In genomic region chr1:225747566-225747965, GRCh38 we compare ENCODE assay signal across 10 cellular contexts. TPM values are rescaled to one million over a fixed set of nuclear protein-coding genes. Genes with fewer than 3 reads are reported as not detected.
DNase-seq lines count a peak whose midpoint lies in the region; ATAC-seq and TF ChIP-seq lines count a peak whose summit lies in the region.
"Had no signal": no experiment of that assay in that cellular context is flagged by ENCODE, and none has a peak within 500 bp of the region (broad histone marks: within the 10 kb centered on the region; RNA-seq: fewer than 3 reads in every experiment).

No MANE protein-coding gene starts in this region.

- DNase-seq in heart right ventricle (no peak), Right ventricle myocardium superior (no peak), osteoblast (ENCODE audit: insufficient read length, low spot score, missing footprints) (peak; percentile 58), aorta (peak in 1 of 2 donors; percentile 34), T1000 (lab: John Stamatoyannopoulos, UW) (no peak), hepatic stellate cell (ENCODE audit: low spot score) (no peak), GM03348 (ENCODE audit: low spot score) (no peak)
- DNase-seq: activated CD4-positive, alpha-beta T cell treated with anti-CD3 and anti-CD28 coated beads for 48 hours had no signal

- TF ChIP-seq CTCF in heart right ventricle (IDR thresholded peaks at IDR 0.05) (no peak), osteoblast (IDR thresholded peaks at IDR 0.05; ENCODE audit: extremely low read depth, low read depth, low read length) (no peak)

- H3K79me2 ChIP-seq in osteoblast (ENCODE audit: insufficient read depth, low read length), result no peaks in the 10 kb centered on the region

- H3K27me3 ChIP-seq in heart right ventricle (no peaks in the 10 kb centered on the region), osteoblast (ENCODE audit: insufficient read depth, low read length) (no peaks in the 10 kb centered on the region), aorta (ENCODE audit: control insufficient read depth in 1 of 2, insufficient read depth in 2 of 2, low read length in 1 of 2) (no peaks in the 10 kb centered on the region)
- H3K27me3 ChIP-seq: cardiac muscle cell had no signal

- H3K27ac ChIP-seq in heart right ventricle, result peak overlapping the region; percentile 82 to 93 (median 91)
- H3K27ac ChIP-seq in osteoblast (ENCODE audit: low read depth, low read length), result peak overlapping the region; percentile 90
- H3K27ac ChIP-seq in aorta (ENCODE audit: low read depth in 1 of 2, low read length in 2 of 2), result no peak overlapping the region

- no peak overlapping the region for H3K4me2 ChIP-seq in osteoblast (ENCODE audit: insufficient read depth, low read length)

- H3K9me3 ChIP-seq in heart right ventricle (no peaks in the 10 kb centered on the region), osteoblast (ENCODE audit: low read depth, low read length) (no peaks in the 10 kb centered on the region), aorta (ENCODE audit: control insufficient read depth, low read length) (no peaks in the 10 kb centered on the region)

- no peak overlapping the region for H2AFZ ChIP-seq in osteoblast (ENCODE audit: low read length)

- intact Hi-C loops in heart right ventricle (cut with DNase I), result loop anchor here in 2 of 10 donors (5.0 kb wide), 1 partner anchor 95 kb away; the partner anchor contains the start of gene ENAH (in 2 of the 2)
- intact Hi-C loops in Right ventricle myocardium superior (cut with DNase I), result no loop called here
- intact Hi-C loops in aorta (cut with DNase I), result no loop called here

- 92 to 97% methylated on average over 7 of the region's 7 CpGs for WGBS in heart right ventricle, 2 donors
- 85 to 92% methylated on average over 7 of the region's 7 CpGs for WGBS in aorta, 2 donors

- H3K36me3 ChIP-seq in heart right ventricle (no peaks in the 10 kb centered on the region), osteoblast (ENCODE audit: insufficient read depth, low read length) (no peaks in the 10 kb centered on the region), aorta (ENCODE audit: control insufficient read depth in 1 of 2, insufficient read depth in 2 of 2, low read length in 1 of 2) (no peaks in the 10 kb centered on the region)
- H3K36me3 ChIP-seq: cardiac muscle cell had no signal

- ATAC-seq in heart right ventricle (no peak), Right ventricle myocardium superior (ENCODE audit: poor library complexity) (no peak), esophagus mucosa (peak; percentile 31), aorta (ENCODE audit: low FRiP score) (peak; percentile 1)

- peaks cover 7 to 61% (median 35%) of the 10 kb centered on the region in 9 donors for H3K4me1 ChIP-seq in heart right ventricle
- peaks cover 17% of the 10 kb centered on the region for H3K4me1 ChIP-seq in osteoblast (ENCODE audit: insufficient read depth, low read length)
- H3K4me1 ChIP-seq in aorta (ENCODE audit: control insufficient read depth in 1 of 2, insufficient read depth in 2 of 2, low read length in 2 of 2), result peaks cover 0 to 4% of the 10 kb centered on the region in 2 donors

- no peak overlapping the region for H3K4me3 ChIP-seq in heart right ventricle
- H3K4me3 ChIP-seq in osteoblast (ENCODE audit: insufficient read depth, low read length), result no peak overlapping the region
- no peak overlapping the region for H3K4me3 ChIP-seq in aorta (ENCODE audit: low read length in 2 of 2)
- H3K4me3 ChIP-seq: cardiac muscle cell had no signal

- no peaks in the 10 kb centered on the region for H4K20me1 ChIP-seq in osteoblast (ENCODE audit: insufficient read depth, low read length)

RNA-seq across cellular contexts. Expression of gene SRP9, which starts 30.1 kb away (rescaled TPM):
- total RNA-seq in heart right ventricle (100 to 1,000 TPM; 165 to 199 (median 175) TPM), Right ventricle myocardium superior (188 TPM), esophagus mucosa (156 TPM), osteoblast (174 and 178 TPM in 2 replicates), aorta (100 to 1,000 TPM; 128 to 140 TPM)
- polyA plus RNA-seq in heart right ventricle (100 to 1,000 TPM; 121 to 153 TPM), aorta (100 to 1,000 TPM; 180 to 390 TPM)

Comparison
In these comparisons a context has a peak if more than half of its experiments do, and no peak if none do; other contexts are left out.
1. ATAC-seq: peak in esophagus mucosa (single experiment) and aorta (single experiment); none in heart right ventricle (0 of 8) and Right ventricle myocardium superior (single experiment).
2. H3K27ac ChIP-seq: peak in heart right ventricle (10 of 10) and osteoblast (single experiment); none in aorta (0 of 2).